Comparison of ENCODE assay signal across 23 cellular contexts in the genomic region with DNA sequence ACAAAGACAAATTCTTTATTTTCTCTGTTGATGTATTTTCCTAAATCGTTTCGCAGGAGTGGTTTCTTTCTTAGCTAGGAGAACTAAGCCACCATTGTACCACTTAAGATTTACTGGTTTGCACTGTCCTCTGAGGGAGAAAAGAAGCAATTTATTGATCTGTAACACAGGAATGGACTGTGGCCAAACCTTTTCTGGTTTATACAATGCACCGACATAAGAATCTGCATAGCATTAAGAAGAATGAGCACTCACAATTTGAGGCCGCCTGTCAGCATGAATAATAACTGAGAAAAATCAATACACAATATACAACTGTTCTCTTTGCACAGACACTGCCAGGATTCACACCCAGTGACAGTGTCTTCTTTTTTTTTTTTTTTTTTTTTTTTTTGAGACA.
"Had no signal": no experiment of that assay in that cellular context is flagged by ENCODE, and none has a peak within 500 bp of the region (broad histone marks: within the 10 kb centered on the region; RNA-seq: fewer than 3 reads in every experiment).

No MANE protein-coding gene starts in this region.

- H3K27me3 ChIP-seq: colonic mucosa, heart left ventricle, right atrium auricular region, testis had no signal

- H3K36me3 ChIP-seq: colonic mucosa, prostate gland, right atrium auricular region had no signal

- H3K4me3 ChIP-seq: colonic mucosa, heart left ventricle, prostate gland, right atrium auricular region, testis had no signal

- DNase-seq: activated CD4-positive, alpha-beta T cell treated with anti-CD3 and anti-CD28 coated beads, Interleukin-2, amount 10 ng/mL, durations not matched to agents 7 days and 5 days; activated CD8-positive, alpha-beta T cell treated with anti-CD3 and anti-CD28 coated beads, Interleukin-2, amount 10 ng/mL, durations not matched to agents 7 days and 5 days; activated naive CD4-positive, alpha-beta T cell treated with anti-CD3 and anti-CD28 coated beads for 36 hours; activated T-cell treated with anti-CD3 and anti-CD28 coated beads, Interleukin-2, amount 50 U/mL, for 24 hours; anterior cingulate cortex; central memory CD4-positive, alpha-beta T cell; colonic mucosa; erythroblast; foreskin melanocyte; heart left ventricle; immature natural killer cell; occipital lobe; stimulated activated CD4-positive, alpha-beta T cell treated with anti-CD3 and anti-CD28 coated beads, Interleukin-2, amount 100 ng/mL, for 24 hours; testis had no signal

- H3K27ac Mint-ChIP-seq: activated CD4-positive, alpha-beta T cell treated with anti-CD3 and anti-CD28 coated beads, Interleukin-2, amount 10 ng/mL, durations not matched to agents 7 days and 5 days; activated CD8-positive, alpha-beta T cell treated with anti-CD3 and anti-CD28 coated beads, Interleukin-2, amount 10 ng/mL, durations not matched to agents 7 days and 5 days; activated naive CD4-positive, alpha-beta T cell treated with anti-CD3 and anti-CD28 coated beads for 36 hours; activated T-cell treated with anti-CD3 and anti-CD28 coated beads, Interleukin-2, amount 50 U/mL, for 24 hours; activated T-helper 2 cell treated with anti-CD3 and anti-CD28 coated beads, Interferon-gamma antibody, Interleukin-2, Interleukin-4, amounts not matched to agents 10 μg/mL and 5 μg/mL and 100 μg/mL, durations not matched to agents 14 hours and 24 hours and 36 hours; immature natural killer cell; stimulated activated naive CD8-positive, alpha-beta T cell treated with anti-CD3 and anti-CD28 coated beads, Interleukin-15, Interleukin-2, amounts not matched to agents 100 ng/mL and 50 ng/mL, for 24 hours; T-helper 1 cell treated with Interleukin-12 subunit alpha and Interleukin-12 subunit beta and Interleukin-4 antibody, amounts not matched to agents 30 μg/mL and 1 μg/mL, for 36 hours; type B pancreatic cell had no signal

- H3K4me3 Mint-ChIP-seq: activated CD4-positive, alpha-beta T cell treated with anti-CD3 and anti-CD28 coated beads, Interleukin-2, amount 10 ng/mL, durations not matched to agents 7 days and 5 days; activated CD8-positive, alpha-beta T cell treated with anti-CD3 and anti-CD28 coated beads, Interleukin-2, amount 10 ng/mL, durations not matched to agents 7 days and 5 days; activated naive CD4-positive, alpha-beta T cell treated with anti-CD3 and anti-CD28 coated beads for 36 hours; activated T-cell treated with anti-CD3 and anti-CD28 coated beads, Interleukin-2, amount 50 U/mL, for 24 hours; brain; immature natural killer cell; nephron; stimulated activated naive CD8-positive, alpha-beta T cell treated with anti-CD3 and anti-CD28 coated beads, Interleukin-15, Interleukin-2, amounts not matched to agents 100 ng/mL and 50 ng/mL, for 24 hours; T-helper 1 cell treated with Interleukin-12 subunit alpha and Interleukin-12 subunit beta and Interleukin-4 antibody, amounts not matched to agents 30 μg/mL and 1 μg/mL, for 36 hours; type B pancreatic cell had no signal

- H3K9me3 ChIP-seq: colonic mucosa, prostate gland, testis had no signal

- H3K27me3 Mint-ChIP-seq: brain; stimulated activated naive CD8-positive, alpha-beta T cell treated with anti-CD3 and anti-CD28 coated beads, Interleukin-15, Interleukin-2, amounts not matched to agents 100 ng/mL and 50 ng/mL, for 24 hours; type B pancreatic cell had no signal

- H3K27ac ChIP-seq: colonic mucosa, testis had no signal

- H3K4me1 ChIP-seq: colonic mucosa, prostate gland, testis had no signal

- H3K9me3 Mint-ChIP-seq: type B pancreatic cell had no signal

- ATAC-seq: activated CD4-positive, CD25-positive, alpha-beta regulatory T cell treated with anti-CD3 and anti-CD28 coated beads, Interleukin-2, amount 50 U/mL, for 24 hours; activated CD8-positive, alpha-beta T cell treated with anti-CD3 and anti-CD28 coated beads, Interleukin-2, amount 10 ng/mL, durations not matched to agents 7 days and 5 days had no signal
